Comparison of ENCODE assay signal across 9 cellular contexts in genomic region chr19:3234800-3235199, GRCh38. TPM values are rescaled to one million over a fixed set of nuclear protein-coding genes. Genes with fewer than 3 reads are reported as not detected.
DNase-seq lines count a peak whose midpoint lies in the region; ATAC-seq and TF ChIP-seq lines count a peak whose summit lies in the region.
"Had no signal": no experiment of that assay in that cellular context is flagged by ENCODE, and none has a peak within 500 bp of the region (broad histone marks: within the 10 kb centered on the region; RNA-seq: fewer than 3 reads in every experiment).

No MANE protein-coding gene starts in this region.

- H3K4me3 ChIP-seq in fibroblast of mammary gland (ENCODE audit: control insufficient read depth, low read depth, low read length): no peak overlapping the region
- H3K4me3 ChIP-seq in transverse colon: no peak overlapping the region

- H3K27ac ChIP-seq in RWPE1 (no peak overlapping the region), transverse colon (no peak overlapping the region)

- H3K36me3 ChIP-seq in transverse colon: no peaks in the 10 kb centered on the region

- no peaks in the 10 kb centered on the region for H3K4me1 ChIP-seq in transverse colon

- WGBS in transverse colon (ENCODE audit: low coverage in 1 of 2), 2 donors: 53 to 63% methylated on average over 3 to 9 of the region's 9 CpGs

- CTCF ChIA-PET in RWPE1 (lab: Yijun Ruan, JAX): interaction anchor here (0.6 kb wide), 1 partner anchor 59 kb away, joined by 4 read pairs; no protein-coding TSS in a partner anchor

- POLR2A ChIA-PET in RWPE1 (lab: Yijun Ruan, JAX; ENCODE audit: low non-redundant PET): interaction anchor here (0.6 kb wide), 1 partner anchor 16 kb away, joined by 3 read pairs; no protein-coding TSS in a partner anchor

- DNase-seq in AG09319 (ENCODE audit: extremely low read depth, low read depth): no peak
- DNase-seq in RWPE1 (ENCODE audit: low spot score): no peak
- no peak for DNase-seq in fibroblast of mammary gland (ENCODE audit: low read depth)
- DNase-seq in stimulated activated naive CD4-positive, alpha-beta T cell (lab: John Stamatoyannopoulos, UW): no peak
- DNase-seq in T-helper 1 cell: no peak
- DNase-seq in transverse colon: no peak
- DNase-seq: NCI-H1694 had no signal

- no peak for TF ChIP-seq POLR2A in transverse colon (IDR thresholded peaks at IDR 0.05)

- H3K9me3 ChIP-seq in transverse colon: no peaks in the 10 kb centered on the region

- ATAC-seq in HG03442 (IDR thresholded peaks at IDR 0.05; ENCODE audit: unreplicated experiment): no peak

- peaks cover 12% of the 10 kb centered on the region for H3K27me3 ChIP-seq in transverse colon

- TF ChIP-seq CTCF in AG09319 (IDR thresholded peaks at IDR 0.05; ENCODE audit: low read depth, low read length) (peak; percentile 6), GM12872 (IDR thresholded peaks at IDR 0.05; ENCODE audit: insufficient read depth, low read depth, low read length) (peak; percentile 59), RWPE1 (conservative IDR thresholded peaks at IDR 0.05; ENCODE audit: low read depth) (peak; percentile 18; the same call in 1 of the 2 replicates), fibroblast of mammary gland (conservative IDR thresholded peaks at IDR 0.05; ENCODE audit: control insufficient read depth, insufficient read depth, low read depth, low read length) (peak; percentile 16), transverse colon (IDR thresholded peaks at IDR 0.05) (no peak)

- no peak for TF ChIP-seq EP300 in transverse colon (IDR thresholded peaks at IDR 0.05; ENCODE audit: low read depth)

- intact Hi-C loops in transverse colon (cut with DNase I; ENCODE audit: low total_unique reads): no loop called here

- in situ Hi-C loops in transverse colon (cut with MboI; ENCODE audit: low pct_ligation_motif_present in 1 of 4, low pct_unique_long_range_greater_than_20kb in 1 of 4, low sequenced_read_pairs in 3 of 4): no loop called here

RNA-seq across cellular contexts. Expression of gene CELF5, which starts 10.3 kb away (rescaled TPM):
- under 1 TPM in 2 of 4 donors, not detected in 2; 0.27 to 0.48 TPM for total RNA-seq in transverse colon

RNA-seq across cellular contexts. Expression of gene NCLN, which starts 49.1 kb away (rescaled TPM):
- total RNA-seq in transverse colon: 100 to 1,000 TPM in 2 of 4 donors, 10 to 100 TPM in 2; 65.4 to 142 (median 102) TPM

RNA-seq across cellular contexts. Expression of gene S1PR4, which starts 56.2 kb away (rescaled TPM):
- 10 to 100 TPM in 1 of 4 donors, 1 to 10 TPM in 1, under 1 TPM in 1, not detected in 1; 0.68 to 14.6 (median 6.0) TPM for total RNA-seq in transverse colon

Comparison
In these comparisons a context has a peak if more than half of its experiments do, and no peak if none do; other contexts are left out.
1. CTCF ChIP-seq: peak in AG09319 (single experiment), GM12872 (single experiment), RWPE1 (single experiment) and fibroblast of mammary gland (single experiment); none in transverse colon (0 of 5).